In the genomic region with DNA sequence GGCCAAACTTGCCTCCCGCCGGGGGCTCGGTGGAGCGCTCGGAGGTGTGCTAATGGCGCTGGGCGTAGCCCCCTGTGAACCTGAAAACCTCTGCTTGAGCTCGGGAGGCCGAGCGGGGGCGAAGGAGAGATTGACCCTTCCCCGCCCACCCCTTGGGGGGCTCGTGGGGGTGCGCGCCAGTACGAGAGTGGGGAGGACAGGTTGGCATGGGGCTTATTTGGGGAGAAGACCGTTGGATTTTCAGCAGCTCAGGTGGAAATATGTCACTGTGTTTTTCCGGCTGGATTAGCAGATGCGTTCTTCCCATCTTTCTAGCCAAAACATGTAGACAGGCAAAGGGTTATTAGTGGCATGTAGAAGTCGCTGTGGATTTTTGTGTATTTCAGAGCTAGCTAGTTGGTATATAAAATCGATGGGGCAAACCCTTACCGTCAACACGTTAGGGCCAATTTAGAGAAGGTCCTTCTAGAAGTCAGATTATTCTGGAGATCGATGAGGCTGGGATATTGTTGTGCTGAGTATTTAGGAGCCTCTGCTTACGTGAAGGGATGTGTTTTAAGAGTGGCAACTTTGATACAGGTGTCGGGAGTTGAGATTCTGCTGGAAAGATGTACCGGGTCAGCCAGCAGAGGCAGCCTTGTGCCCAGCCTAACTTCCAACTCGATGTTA, we compare ENCODE assay signal across 8 cellular contexts. TPM values are rescaled to one million over a fixed set of nuclear protein-coding genes. Genes with fewer than 3 reads are reported as not detected.
DNase-seq lines count a peak whose midpoint lies in the region; ATAC-seq, FAIRE-seq and TF ChIP-seq lines count a peak whose summit lies in the region.

No MANE protein-coding gene starts in this region.

- H4K20me1 ChIP-seq in H1 (replicated peaks in 1 of 2; ENCODE audit: control insufficient read depth in 1 of 2, insufficient read depth in 2 of 2, low read length in 2 of 2) = no peaks in the 10 kb centered on the region

- H3K79me2 ChIP-seq in H1 (ENCODE audit: control insufficient read depth in 1 of 2, insufficient read depth in 2 of 2, low read length in 2 of 2) = 0 out of 4 replicates have a peak, but pooled peaks cover 0 to 5% of the 10 kb centered on the region in 2 experiments
- no peaks in the 10 kb centered on the region for H3K79me2 ChIP-seq in mesendoderm (ENCODE audit: control insufficient read depth, insufficient read depth, low read length)

- CTCF ChIA-PET in BJ (lab: Yijun Ruan, JAX) (interaction anchor here (0.6 to 5.0 kb wide), 28 partner anchors 10 to 534 kb away, joined by 3 to 49 read pairs (median 4); a partner anchor contains a TSS), H1 (lab: Charles Lee; ENCODE audit: partially characterized antibody) (interaction anchor here (0.6 to 6.2 kb wide), 25 partner anchors 10 to 920 kb away, joined by 3 to 77 read pairs (median 5); a partner anchor contains a TSS)

- peak; percentile 55 for FAIRE-seq in H1 (lab: Jason Lieb, UNC)

- no peak overlapping the region for H4K91ac ChIP-seq in H1 (replicated peaks; ENCODE audit: insufficient read length, low read length)

- no peak overlapping the region for H3K56ac ChIP-seq in H1 (replicated peaks; ENCODE audit: insufficient read length, low read depth, low read length)
- H3K56ac ChIP-seq in mesendoderm (ENCODE audit: low read length) = peak overlapping the region; percentile 95

- H2BK15ac ChIP-seq in H1 (ENCODE audit: low read length) = no peak overlapping the region
- no peak overlapping the region for H2BK15ac ChIP-seq in mesendoderm (replicated peaks; ENCODE audit: low read depth)

- no peak for TF ChIP-seq EP300 in H1 (IDR thresholded peaks at IDR 0.05; ENCODE audit: borderline replicate concordance in 1 of 2, low read depth in 2 of 2, low read length in 2 of 2)

- no peak overlapping the region for H2BK5ac ChIP-seq in H1 (ENCODE audit: low read depth, low read length)
- no peak overlapping the region for H2BK5ac ChIP-seq in mesendoderm (ENCODE audit: low read length)

- no peak overlapping the region for H3K23ac ChIP-seq in H1 (ENCODE audit: insufficient read length)
- H3K23ac ChIP-seq in mesendoderm (ENCODE audit: low read length) = no peak overlapping the region

- H3K14ac ChIP-seq in H1 (ENCODE audit: insufficient read length) = no peak overlapping the region

- TF ChIP-seq POLR2A in H1 (IDR thresholded peaks at IDR 0.05; ENCODE audit: control extremely low read depth in 1 of 2, low read depth in 2 of 2, low read length in 2 of 2) = no peak

- H3K18ac ChIP-seq in H1 (ENCODE audit: extremely low read depth, low read length) (no peak overlapping the region), mesendoderm (ENCODE audit: low read length) (peak overlapping the region; percentile 24)

- H4K5ac ChIP-seq in H1 (ENCODE audit: insufficient read length, low read depth, low read length) = no peak overlapping the region
- H4K5ac ChIP-seq in mesendoderm (ENCODE audit: low read length) = no peak overlapping the region

- H3K4me1 ChIP-seq in H1 (replicated peaks in 1 of 4; ENCODE audit: control insufficient read depth in 3 of 4, insufficient read depth in 4 of 4, low read length in 3 of 4) (peaks cover 2 to 10% (median 4%) of the 10 kb centered on the region in 4 experiments; a peak in 4 of 7 replicates), mesendoderm (ENCODE audit: control insufficient read depth, low read depth, low read length) (peaks cover 3% of the 10 kb centered on the region)

- ATAC-seq in GM18858 (IDR thresholded peaks at IDR 0.05; ENCODE audit: unreplicated experiment) (peak; percentile 24), HG03064 (IDR thresholded peaks at IDR 0.05; ENCODE audit: low read depth, unreplicated experiment) (peak; percentile 21)

- H3K23me2 ChIP-seq in H1 (ENCODE audit: low read depth, low read length) = peaks cover 11% of the 10 kb centered on the region

- peak overlapping the region; percentile 28; the same call in 1 of the 2 replicates for H2AFZ ChIP-seq in H1 (ENCODE audit: low read length)

- H2BK12ac ChIP-seq in H1 (ENCODE audit: low read depth, low read length) = no peak overlapping the region

- H3K36me3 ChIP-seq in BJ (ENCODE audit: control insufficient read depth, insufficient read depth, low read length) (peaks cover 2% of the 10 kb centered on the region; the same call in 1 of the 2 replicates), H1 (ENCODE audit: control insufficient read depth in 2 of 4, insufficient read depth in 4 of 4, low read length in 3 of 4) (no peaks in the 10 kb centered on the region), mesendoderm (ENCODE audit: control insufficient read depth, insufficient read depth, low read length) (no peaks in the 10 kb centered on the region)

- H3K9ac ChIP-seq in H1 (replicated peaks in 1 of 4; ENCODE audit: extremely low read depth in 1 of 4, low read depth in 3 of 4, low read length in 3 of 4) (peak overlapping the region in 3 of 4 experiments; percentile 51 to 73 (median 52); a peak in 2 of 7 replicates), mesendoderm (ENCODE audit: low read length) (peak overlapping the region; percentile 84)

- POLR2A ChIA-PET in BJ (lab: Charles Lee) (interaction anchor here (0.7 to 1.6 kb wide), 3 partner anchors 10 to 167 kb away, joined by 4 to 6 read pairs (median 4); no protein-coding TSS in a partner anchor), H1 (lab: Charles Lee; ENCODE audit: partially characterized antibody) (interaction anchor here (0.8 to 3.2 kb wide), 12 partner anchors 8 to 638 kb away, joined by 3 to 66 read pairs (median 5); a partner anchor contains a TSS)

- H3K27me3 ChIP-seq in BJ (ENCODE audit: control insufficient read depth, insufficient read depth, low read length) (no peaks in the 10 kb centered on the region), H1 (replicated peaks in 1 of 4; ENCODE audit: control insufficient read depth in 3 of 4, extremely low read depth in 1 of 4, insufficient read depth in 3 of 4, low read length in 3 of 4) (no peaks in the 10 kb centered on the region; a peak in 1 of 7 replicates), mesendoderm (ENCODE audit: insufficient read depth, low read length, poor library complexity) (no peaks in the 10 kb centered on the region)

- H2AK5ac ChIP-seq in H1 (ENCODE audit: low read depth, low read length) (no peak overlapping the region), mesendoderm (ENCODE audit: low read length) (no peak overlapping the region)

- 1% methylated on average over 28 of the region's 28 CpGs; no CpG with 5 or more reads in 1 of the 2 experiments for WGBS in H1 (ENCODE audit: extremely low coverage in 1 of 2, insufficient coverage in 1 of 2, insufficient read length in 1 of 2, insufficient replicate concordance in 2 of 2, low coverage in 1 of 2, low lambda C conversion rate in 2 of 2, missing lambda C conversion rate in 1 of 2), 2 experiments
- WGBS in mesendoderm (ENCODE audit: extremely low coverage, insufficient coverage, low lambda C conversion rate) = no CpG with 5 or more reads among the region's 28 CpGs

- TF ChIP-seq CTCF in BJ (IDR thresholded peaks at IDR 0.05; ENCODE audit: insufficient read depth, low read depth, low read length) = peak; percentile 72
- TF ChIP-seq CTCF in H1 (IDR thresholded peaks at IDR 0.05; ENCODE audit: control extremely low read depth in 1 of 3, insufficient read depth in 1 of 3, low read depth in 1 of 3, low read length in 3 of 3) = peak; percentile 41 to 73 (median 66)

- H3K4ac ChIP-seq in H1 (replicated peaks; ENCODE audit: insufficient read length, low read depth, low read length) (no peak overlapping the region), mesendoderm (ENCODE audit: low read depth, low read length) (no peak overlapping the region)

- H3K4me2 ChIP-seq in H1 (ENCODE audit: insufficient read depth in 1 of 2, low read depth in 2 of 2, low read length in 2 of 2) = peak overlapping the region; percentile 75 to 89
- H3K4me2 ChIP-seq in mesendoderm (ENCODE audit: low read length) = peak overlapping the region; percentile 72

- no peaks in the 10 kb centered on the region for H3K9me3 ChIP-seq in H1 (ENCODE audit: insufficient read depth in 2 of 2, low read depth in 1 of 2, low read length in 1 of 2)

- peak overlapping the region; percentile 58; the same call in 1 of the 2 replicates for H4K8ac ChIP-seq in H1 (ENCODE audit: extremely low read depth, insufficient read depth, low read length)
- no peak overlapping the region for H4K8ac ChIP-seq in mesendoderm (ENCODE audit: low read depth, low read length)

- H3K27ac ChIP-seq in H1 (ENCODE audit: low read depth, low read length) (no peak overlapping the region), mesendoderm (ENCODE audit: low read depth, low read length) (no peak overlapping the region), temporal lobe (ENCODE audit: low read depth, low read length) (peak overlapping the region; percentile 99)

- no peaks in the 10 kb centered on the region for H3K79me1 ChIP-seq in H1 (ENCODE audit: low read depth, low read length)
- no peaks in the 10 kb centered on the region for H3K79me1 ChIP-seq in mesendoderm (ENCODE audit: low read length)

- H3K4me3 ChIP-seq in BJ (ENCODE audit: low read depth, low read length) (peak overlapping the region; percentile 79), H1 (ENCODE audit: extremely low read depth in 1 of 4, insufficient read depth in 2 of 4, low read depth in 3 of 4, low read length in 4 of 4) (peak overlapping the region; percentile 66 to 84 (median 74)), mesendoderm (ENCODE audit: low read length) (peak overlapping the region; percentile 68)

- peak; percentile 37; a peak in 3 of 4 replicates for TF ChIP-seq RAD21 in H1 (IDR thresholded peaks at IDR 0.05 in 1 of 2, conservative IDR thresholded peaks at IDR 0.05 in 1 of 2; ENCODE audit: low read depth in 2 of 2, low read length in 2 of 2)

- no peak overlapping the region for H2BK20ac ChIP-seq in H1 (ENCODE audit: low read length)

- H2BK120ac ChIP-seq in H1 (replicated peaks; ENCODE audit: low read depth, low read length) (no peak overlapping the region), mesendoderm (ENCODE audit: low read depth, low read length) (peak overlapping the region; percentile 21)

- DNase-seq in BJ (ENCODE audit: low read depth) = no peak
- DNase-seq in NCI-H2196 (lab: John Stamatoyannopoulos, UW; ENCODE audit: unreplicated experiment) = peak; percentile 46
- DNase-seq in activated CD4-positive, alpha-beta T cell treated with anti-CD3 and anti-CD28 coated beads for 48 hours = peak; percentile 55
- no peak for DNase-seq in H1 (ENCODE audit: low read depth in 1 of 2, low spot score in 2 of 2)
- peak; percentile 57 for DNase-seq in mesendoderm

RNA-seq across cellular contexts. Expression of a gene that starts 0.5 kb away (rescaled TPM):
- polyA plus RNA-seq in BJ (2011; rRNA removed) (27.2 and 29.7 TPM in 2 replicates), H1 (2011; rRNA removed) (2.0 and 2.6 TPM in 2 replicates)
- 30.9 and 55.3 TPM in 2 replicates for polyA minus RNA-seq in BJ (2011; rRNA and poly(A)+ RNA removed)
- 10.3 and 10.7 TPM in 2 replicates for total RNA-seq in H1 (2021; fragmentation: NEBNext Ultra II Directional; extraction: Animal tissue kit (Norgen Biotek cat#: 25700))
- polyA plus RNA-seq in H1 (2011; cell fraction: cytosol; rRNA removed) = 4.1 TPM
- polyA plus RNA-seq in H1 (2011; cell fraction: nucleus; rRNA removed) = 6.6 TPM
- 5.3 to 12.3 TPM (median 5.7 TPM) in 4 replicates for polyA plus RNA-seq in H1 (2012, experiment 1 of 2)
- 0.34 TPM for polyA plus RNA-seq in H1 (2012, experiment 2 of 2)
- polyA plus RNA-seq in H1 (2013, experiment 1 of 2) = 7.8 TPM
- polyA plus RNA-seq in H1 (2013, experiment 2 of 2) = 6.5 TPM
- polyA minus RNA-seq in H1 (2011; rRNA and poly(A)+ RNA removed) = 19.8 and 24.2 TPM in 2 replicates
- 7.0 TPM for polyA minus RNA-seq in H1 (2011; cell fraction: cytosol; rRNA and poly(A)+ RNA removed)
- 12.3 TPM for polyA minus RNA-seq in H1 (2011; cell fraction: nucleus; rRNA and poly(A)+ RNA removed)
- polyA plus RNA-seq in mesendoderm (2013, experiment 1 of 2) = 3.2 TPM
- polyA plus RNA-seq in mesendoderm (2013, experiment 2 of 2) = 3.8 TPM
- 29.7 TPM for total RNA-seq in temporal lobe

RNA-seq across cellular contexts. Expression of a gene that starts 41.9 kb away (rescaled TPM):
- polyA plus RNA-seq in BJ (2011; rRNA removed) = not detected in 2 replicates
- polyA minus RNA-seq in BJ (2011; rRNA and poly(A)+ RNA removed) = not detected in 2 replicates
- 16.2 and 17.7 TPM in 2 replicates for total RNA-seq in H1 (2021; fragmentation: NEBNext Ultra II Directional; extraction: Animal tissue kit (Norgen Biotek cat#: 25700))
- polyA plus RNA-seq in H1 (2011; rRNA removed) = 9.1 and 12.6 TPM in 2 replicates
- polyA plus RNA-seq in H1 (2011; cell fraction: cytosol; rRNA removed) = 7.7 TPM
- 8.0 TPM for polyA plus RNA-seq in H1 (2011; cell fraction: nucleus; rRNA removed)
- polyA plus RNA-seq in H1 (2012, experiment 1 of 2) = 6.4 to 8.2 TPM (median 7.2 TPM) in 4 replicates
- polyA plus RNA-seq in H1 (2012, experiment 2 of 2) = 6.0 TPM
- polyA plus RNA-seq in H1 (2013, experiment 1 of 2) = 10.8 TPM
- 11.3 TPM for polyA plus RNA-seq in H1 (2013, experiment 2 of 2)
- 4.2 TPM in 2 replicates for polyA minus RNA-seq in H1 (2011; rRNA and poly(A)+ RNA removed)
- 7.3 TPM for polyA minus RNA-seq in H1 (2011; cell fraction: cytosol; rRNA and poly(A)+ RNA removed)
- 6.2 TPM for polyA minus RNA-seq in H1 (2011; cell fraction: nucleus; rRNA and poly(A)+ RNA removed)
- polyA plus RNA-seq in mesendoderm (2013, experiment 1 of 2) = 11.1 TPM
- 11.3 TPM for polyA plus RNA-seq in mesendoderm (2013, experiment 2 of 2)
- 0.98 TPM for total RNA-seq in temporal lobe

Comparison
In these comparisons a context has a peak if more than half of its experiments do, and no peak if none do; other contexts are left out.
1. DNase-seq: peak in NCI-H2196 (single experiment), activated CD4-positive, alpha-beta T cell treated with anti-CD3 and anti-CD28 coated beads for 48 hours (single experiment) and mesendoderm (single experiment); none in BJ (single experiment) and H1 (0 of 2).
2. Peak in every context shown above with its lines, with median percentiles within 50 percentile points of each other: H3K4me3 ChIP-seq.